Comparison of ENCODE assay signal across 9 cellular contexts in the genomic region with DNA sequence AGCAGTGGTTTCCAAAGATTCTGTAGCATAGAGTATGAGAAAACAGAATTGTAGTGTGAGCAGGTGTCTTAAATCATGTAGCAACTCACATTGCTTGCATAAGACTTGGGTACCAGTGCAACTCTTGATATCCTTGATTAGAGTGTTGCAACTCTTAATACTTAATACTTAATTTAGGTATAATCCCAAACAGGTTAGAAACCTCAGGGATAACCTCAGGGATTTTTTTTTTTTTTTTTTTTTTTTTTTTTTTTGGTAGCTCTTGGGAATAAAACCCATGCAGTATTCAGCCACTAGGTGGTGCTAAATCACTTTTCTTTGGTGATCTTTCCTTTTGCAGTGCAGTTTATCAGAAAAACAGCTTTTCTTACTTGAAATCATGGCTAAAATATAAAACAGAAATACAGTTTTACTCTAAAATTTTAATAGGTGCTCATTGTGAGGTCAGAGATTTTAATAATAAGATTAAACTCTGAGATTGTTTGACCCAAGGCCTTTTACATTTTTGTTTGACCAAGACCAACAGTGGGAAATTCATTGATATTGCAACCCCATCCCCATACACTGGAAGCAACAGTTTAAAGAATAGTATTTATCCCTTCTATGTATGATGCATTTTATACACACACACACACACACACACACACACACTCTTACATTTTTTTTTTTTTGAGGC. TPM values are rescaled to one million over a fixed set of nuclear protein-coding genes. Genes with fewer than 3 reads are reported as not detected.
DNase-seq lines count a peak whose midpoint lies in the region; ATAC-seq and TF ChIP-seq lines count a peak whose summit lies in the region.
"Had no signal": no experiment of that assay in that cellular context is flagged by ENCODE, and none has a peak within 500 bp of the region (broad histone marks: within the 10 kb centered on the region; RNA-seq: fewer than 3 reads in every experiment).

No MANE protein-coding gene starts in this region.

- TF ChIP-seq POLR2A in breast epithelium (IDR thresholded peaks at IDR 0.05): no peak

- TF ChIP-seq CTCF in HFFc6 (IDR thresholded peaks at IDR 0.05) (peak; percentile 90), breast epithelium (IDR thresholded peaks at IDR 0.05) (peak in 2 of 3 donors; percentile 47 to 49), type B pancreatic cell (conservative IDR thresholded peaks at IDR 0.05) (peak; percentile 84)

- no peaks in the 10 kb centered on the region for H3K27me3 ChIP-seq in NT2/D1 (ENCODE audit: insufficient read depth, insufficient read length)
- no peaks in the 10 kb centered on the region for H3K27me3 ChIP-seq in breast epithelium
- H3K27me3 ChIP-seq: BLaER1 had no signal

- no peak overlapping the region for H3K4me3 Mint-ChIP-seq in HFFc6
- no peak overlapping the region for H3K4me3 Mint-ChIP-seq in type B pancreatic cell

- no peak overlapping the region for H3K4me3 ChIP-seq in NT2/D1 (ENCODE audit: insufficient read length, low read depth)
- H3K4me3 ChIP-seq in breast epithelium: no peak overlapping the region
- H3K4me3 ChIP-seq: BLaER1 had no signal

- H3K27me3 Mint-ChIP-seq in HFFc6 (ENCODE audit: insufficient read depth) (peaks cover 3% of the 10 kb centered on the region), type B pancreatic cell (no peaks in the 10 kb centered on the region)

- peaks cover 36% of the 10 kb centered on the region for H3K36me3 Mint-ChIP-seq in HFFc6 (ENCODE audit: low read depth)
- H3K36me3 Mint-ChIP-seq in type B pancreatic cell: peaks cover 28% of the 10 kb centered on the region

- H3K4me1 ChIP-seq in NT2/D1 (ENCODE audit: insufficient read depth, insufficient read length) (no peaks in the 10 kb centered on the region), breast epithelium (no peaks in the 10 kb centered on the region)
- H3K4me1 ChIP-seq: BLaER1 had no signal

- peak overlapping the region in 1 of 2 donors; percentile 34 for H3K27ac ChIP-seq in breast epithelium
- H3K27ac ChIP-seq: BLaER1 had no signal

- intact Hi-C loops in breast epithelium (cut with DNase I; ENCODE audit: low total_unique reads): no loop called here
- intact Hi-C loops in left colon (cut with DNase I, micrococcal nuclease): loop anchor here in 1 of 2 donors (5.0 to 10.0 kb wide), 2 partner anchors 135 to 412 kb away; no protein-coding TSS in a partner anchor

- H3K9me3 Mint-ChIP-seq in HFFc6: no peaks in the 10 kb centered on the region
- H3K9me3 Mint-ChIP-seq in type B pancreatic cell: no peaks in the 10 kb centered on the region

- H3K36me3 ChIP-seq in NT2/D1 (ENCODE audit: insufficient read depth, insufficient read length, low read length) (peaks cover 43% of the 10 kb centered on the region), breast epithelium (no peaks in the 10 kb centered on the region)

- peaks cover 8% of the 10 kb centered on the region for H3K4me1 Mint-ChIP-seq in HFFc6 (ENCODE audit: low read depth)
- peaks cover 20% of the 10 kb centered on the region for H3K4me1 Mint-ChIP-seq in type B pancreatic cell (ENCODE audit: unreplicated experiment)

- H3K9ac ChIP-seq in NT2/D1 (ENCODE audit: insufficient read length, low read depth): no peak overlapping the region
- H3K9ac ChIP-seq: BLaER1 had no signal

- H3K9me3 ChIP-seq in NT2/D1 (ENCODE audit: insufficient read depth, low read length) (no peaks in the 10 kb centered on the region), breast epithelium (no peaks in the 10 kb centered on the region)
- H3K9me3 ChIP-seq: BLaER1 had no signal

- H3K27ac Mint-ChIP-seq in HFFc6 (no peak overlapping the region), type B pancreatic cell (peak overlapping the region; percentile 47)

- peak; percentile 3 for DNase-seq in DMS153 treated with DMSO at 0.1 percent for 48 hours (lab: John Stamatoyannopoulos, UW; ENCODE audit: unreplicated experiment)
- no peak for DNase-seq in DMS153 (lab: John Stamatoyannopoulos, UW)
- DNase-seq in HFFc6: peak; percentile 55
- peak; percentile 38 for DNase-seq in NT2/D1 (ENCODE audit: low read depth, low spot score)
- DNase-seq in breast epithelium (ENCODE audit: low spot score in 2 of 2): no peak
- no peak for DNase-seq in left colon
- no peak for DNase-seq in type B pancreatic cell (ENCODE audit: extremely low spot score, unreplicated experiment)
- DNase-seq in NK-92 (lab: John Stamatoyannopoulos, UW; ENCODE audit: unreplicated experiment): no peak

- ATAC-seq in left colon: peak; percentile 29

RNA-seq across cellular contexts. Expression of a gene that starts 55.3 kb away (rescaled TPM):
- 10 to 100 TPM; 16.6 to 41.9 (median 36.6) TPM for total RNA-seq in HFFc6 (2021; fragmentation: NEBNext Ultra II Directional; extraction: Animal tissue kit (Norgen Biotek cat#: 25700))
- 10 to 100 TPM; 37.4 to 49.0 (median 46.7) TPM for total RNA-seq in breast epithelium
- 100 to 1,000 TPM; 112 to 120 TPM for total RNA-seq in left colon
- total RNA-seq in type B pancreatic cell (ENCODE audit: low replicate concordance): 52.7 and 54.9 TPM in 2 replicates

Comparison
In these comparisons a context has a peak if more than half of its experiments do, and no peak if none do; other contexts are left out.
1. DNase-seq: peak in DMS153 treated with DMSO at 0.1 percent for 48 hours (single experiment), HFFc6 (single experiment) and NT2/D1 (single experiment); none in DMS153 (single experiment), breast epithelium (0 of 2), left colon (0 of 2), type B pancreatic cell (single experiment) and NK-92 (single experiment).
2. Peak in every context shown above with its lines, with median percentiles within 50 percentile points of each other: CTCF ChIP-seq.